In the genomic region with DNA sequence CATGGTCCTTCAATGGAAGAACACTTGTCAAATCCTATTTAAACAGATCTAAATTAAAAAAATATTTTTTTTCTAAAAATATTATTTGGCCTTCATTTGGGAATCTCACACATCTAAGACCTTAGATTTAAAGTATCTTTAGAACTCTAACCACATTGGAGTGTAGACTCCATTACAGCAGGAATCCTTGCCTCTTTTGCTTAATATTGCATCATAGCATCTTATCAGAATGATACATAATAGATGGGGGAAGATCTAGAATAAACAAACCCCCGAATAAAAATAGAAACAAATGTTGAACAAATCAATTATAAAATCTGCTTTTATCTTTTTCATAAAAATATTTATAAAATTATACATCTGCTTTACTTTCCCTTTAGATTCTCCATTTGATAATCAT, we compare ENCODE assay signal across 22 cellular contexts. TPM values are rescaled to one million over a fixed set of nuclear protein-coding genes. Genes with fewer than 3 reads are reported as not detected.
DNase-seq lines count a peak whose midpoint lies in the region; ATAC-seq and TF ChIP-seq lines count a peak whose summit lies in the region.
"Had no signal": no experiment of that assay in that cellular context is flagged by ENCODE, and none has a peak within 500 bp of the region (broad histone marks: within the 10 kb centered on the region; RNA-seq: fewer than 3 reads in every experiment).

No MANE protein-coding gene starts in this region.

- H2BK15ac ChIP-seq in IMR-90 (ENCODE audit: low read depth, low read length), result no peak overlapping the region

- H2BK20ac ChIP-seq in IMR-90 (ENCODE audit: low read depth, low read length), result no peak overlapping the region

- peaks cover 3% of the 10 kb centered on the region for H3K9me3 Mint-ChIP-seq in activated T-cell treated with anti-CD3 and anti-CD28 coated beads, Interleukin-2, amount 50 U/mL, for 4 hours
- H3K9me3 Mint-ChIP-seq in central memory CD8-positive, alpha-beta T cell, result no peaks in the 10 kb centered on the region
- H3K9me3 Mint-ChIP-seq: activated B cell treated with CpG ODN at 0.5 μM for 24 hours had no signal

- no peak for TF ChIP-seq CTCF in IMR-90 (conservative IDR thresholded peaks at IDR 0.05; ENCODE audit: low read depth, low read length)
- no peak for TF ChIP-seq CTCF in sigmoid colon (IDR thresholded peaks at IDR 0.05)

- no peak overlapping the region for H2BK5ac ChIP-seq in IMR-90 (ENCODE audit: low read depth, low read length, poor library complexity, severe bottlenecking)

- H2AK9ac ChIP-seq in IMR-90 (replicated peaks; ENCODE audit: low read depth, low read length, poor library complexity), result no peak overlapping the region

- H4K5ac ChIP-seq in IMR-90 (ENCODE audit: low read depth, low read length), result no peak overlapping the region

- peaks cover 12 to 34% of the 10 kb centered on the region in 2 experiments; a peak in 3 of 4 replicates for H3K79me1 ChIP-seq in IMR-90 (ENCODE audit: low read depth in 1 of 2, low read length in 2 of 2)

- TF ChIP-seq RAD21 in IMR-90 (IDR thresholded peaks at IDR 0.05; ENCODE audit: low read length), result no peak

- no peak overlapping the region for H4K91ac ChIP-seq in IMR-90 (ENCODE audit: insufficient read depth, low read depth, low read length)

- H3K4me1 ChIP-seq in IMR-90 (ENCODE audit: control insufficient read depth, insufficient read depth, low read length) (0 out of 2 replicates have a peak, but pooled peaks cover 1% of the 10 kb centered on the region), sigmoid colon (peaks cover 0 to 61% (median 41%) of the 10 kb centered on the region in 4 donors)
- H3K4me1 ChIP-seq: uterus had no signal

- H2AFZ ChIP-seq in IMR-90 (replicated peaks; ENCODE audit: low read length, poor library complexity), result no peak overlapping the region

- H3K27me3 ChIP-seq in IMR-90 (ENCODE audit: control insufficient read depth, insufficient read depth, low read length) (no peaks in the 10 kb centered on the region), sigmoid colon (no peaks in the 10 kb centered on the region)
- H3K27me3 ChIP-seq: neutrophil, right atrium auricular region, uterus had no signal

- H3K27ac ChIP-seq in IMR-90 (ENCODE audit: insufficient read depth, low read length), result no peak overlapping the region
- H3K27ac ChIP-seq in sigmoid colon, result peak overlapping the region in 3 of 4 donors; percentile 2 to 89 (median 29)
- H3K27ac ChIP-seq: neutrophil had no signal

- no peak overlapping the region for H3K27ac Mint-ChIP-seq in central memory CD8-positive, alpha-beta T cell (ENCODE audit: low read depth)
- H3K27ac Mint-ChIP-seq: activated B cell treated with CpG ODN at 0.5 μM for 24 hours had no signal

- no peak overlapping the region for H3K4ac ChIP-seq in IMR-90 (ENCODE audit: low read depth, low read length)

- H3K23ac ChIP-seq in IMR-90 (ENCODE audit: low read depth, low read length), result no peak overlapping the region

- H3K9me3 ChIP-seq in IMR-90 (ENCODE audit: control insufficient read depth, insufficient read depth, low read length) (no peaks in the 10 kb centered on the region), sigmoid colon (no peaks in the 10 kb centered on the region)
- H3K9me3 ChIP-seq: Caco-2, neutrophil, right atrium auricular region, uterus had no signal

- no peaks in the 10 kb centered on the region for H3K9me1 ChIP-seq in IMR-90 (ENCODE audit: insufficient read depth, low read length)

- H3K4me1 Mint-ChIP-seq in activated T-cell treated with anti-CD3 and anti-CD28 coated beads, Interleukin-2, amount 50 U/mL, for 4 hours (ENCODE audit: low read depth), result peaks cover 42% of the 10 kb centered on the region
- peaks cover 23% of the 10 kb centered on the region for H3K4me1 Mint-ChIP-seq in central memory CD8-positive, alpha-beta T cell

- no peak for DNase-seq in activated T-cell treated with anti-CD3 and anti-CD28 coated beads, Interleukin-2, amount 50 U/mL, for 4 hours
- DNase-seq in activated T-cell treated with anti-CD3 and anti-CD28 coated beads, Interleukin-2, amount 50 U/mL, for 48 hours, result no peak
- DNase-seq in IMR-90 (no peak), sigmoid colon (no peak), NCI-H187 treated with DMSO at 0.1 percent for 48 hours (lab: John Stamatoyannopoulos, UW) (no peak)
- no peak for DNase-seq in central memory CD8-positive, alpha-beta T cell (ENCODE audit: low spot score in 2 of 2)
- DNase-seq: activated B cell treated with CpG ODN at 0.5 μM for 24 hours; activated CD8-positive, alpha-beta memory T cell treated with anti-CD3 and anti-CD28 coated beads, Interleukin-2, amount 50 U/mL, for 4 hours; Caco-2; caudate nucleus; effector CD4-positive, alpha-beta T cell; GDM1; hypothalamus; mesendoderm; NCI-H2081 treated with DMSO at 0.1 percent for 48 hours; NCI-H524; SIG-M5; uterus had no signal

- no peak overlapping the region for H3K4me2 ChIP-seq in IMR-90 (ENCODE audit: low read depth, low read length)

- no peak overlapping the region for H4K8ac ChIP-seq in IMR-90 (ENCODE audit: low read depth in 2 of 2, low read length in 2 of 2)

- peak overlapping the region; percentile 51 for H3K4me3 Mint-ChIP-seq in activated T-cell treated with anti-CD3 and anti-CD28 coated beads, Interleukin-2, amount 50 U/mL, for 4 hours
- peak overlapping the region; percentile 30 for H3K4me3 Mint-ChIP-seq in central memory CD8-positive, alpha-beta T cell
- H3K4me3 Mint-ChIP-seq: activated B cell treated with CpG ODN at 0.5 μM for 24 hours had no signal

- intact Hi-C loops in IMR-90 (cut with micrococcal nuclease), result no loop called here
- intact Hi-C loops in sigmoid colon (cut with DNase I), result loop anchor here (5.0 kb wide), 2 partner anchors 43 to 633 kb away; no protein-coding TSS in a partner anchor

- TF ChIP-seq POLR2A in IMR-90 (IDR thresholded peaks at IDR 0.05; ENCODE audit: low read depth, low read length), result no peak
- TF ChIP-seq POLR2A in sigmoid colon (IDR thresholded peaks at IDR 0.05), result no peak
- TF ChIP-seq POLR2A in GM18505 (IDR thresholded peaks at IDR 0.05; ENCODE audit: borderline replicate concordance, extremely low read depth, insufficient read depth, insufficient read length), result no peak

- peaks cover 3% of the 10 kb centered on the region for H3K36me3 Mint-ChIP-seq in activated T-cell treated with anti-CD3 and anti-CD28 coated beads, Interleukin-2, amount 50 U/mL, for 4 hours (ENCODE audit: insufficient read depth)
- peaks cover 11% of the 10 kb centered on the region for H3K36me3 Mint-ChIP-seq in central memory CD8-positive, alpha-beta T cell (ENCODE audit: insufficient read depth)

- no peaks in the 10 kb centered on the region for H3K27me3 Mint-ChIP-seq in activated T-cell treated with anti-CD3 and anti-CD28 coated beads, Interleukin-2, amount 50 U/mL, for 4 hours (ENCODE audit: low read depth)
- no peaks in the 10 kb centered on the region for H3K27me3 Mint-ChIP-seq in central memory CD8-positive, alpha-beta T cell
- H3K27me3 Mint-ChIP-seq: activated B cell treated with CpG ODN at 0.5 μM for 24 hours had no signal

- peaks cover 8% of the 10 kb centered on the region; the same call in 1 of the 2 replicates for H4K20me1 ChIP-seq in IMR-90 (ENCODE audit: insufficient read depth, low read length)

- H3K14ac ChIP-seq in IMR-90 (replicated peaks; ENCODE audit: low read depth, low read length), result no peak overlapping the region

- H3K18ac ChIP-seq in IMR-90 (ENCODE audit: low read depth, low read length), result no peak overlapping the region

- CTCF ChIA-PET in IMR-90 (lab: Yijun Ruan, JAX), result no interaction called here

- no peak overlapping the region for H2AK5ac ChIP-seq in IMR-90 (ENCODE audit: low read depth, low read length)

- no peak overlapping the region for H2BK120ac ChIP-seq in IMR-90 (ENCODE audit: low read depth, low read length)

- no peak for ATAC-seq in activated T-cell treated with anti-CD3 and anti-CD28 coated beads, Interleukin-2, amount 50 U/mL, for 4 hours
- ATAC-seq in IMR-90 (ENCODE audit: low read depth), result no peak
- no peak for ATAC-seq in central memory CD8-positive, alpha-beta T cell (replicated peaks; ENCODE audit: extremely low read depth, poor library complexity, severe bottlenecking)
- no peak for ATAC-seq in HG02973 (IDR thresholded peaks at IDR 0.05; ENCODE audit: unreplicated experiment)
- ATAC-seq in GM18505 (IDR thresholded peaks at IDR 0.05; ENCODE audit: unreplicated experiment), result no peak

- in situ Hi-C loops in IMR-90 (cut with MboI; ENCODE audit: low sequenced_read_pairs), result no loop called here

- BruUV-seq in IMR-90 (replicated peaks; lab: Mats Ljungman, UMichigan), result no TSS peak

- H3K4me3 ChIP-seq in IMR-90 (ENCODE audit: insufficient read depth, low read depth, low read length), result no peak overlapping the region
- no peak overlapping the region for H3K4me3 ChIP-seq in sigmoid colon
- H3K4me3 ChIP-seq: right atrium auricular region, uterus had no signal

- no CpG with 5 or more reads among the region's 1 CpG for WGBS in IMR-90 (ENCODE audit: extremely low coverage in 2 of 2, insufficient read length in 1 of 2), 2 experiments
- WGBS in sigmoid colon, 2 donors, result 53 to 61% methylated on average over 1 of the region's 1 CpG

- H3K56ac ChIP-seq in IMR-90 (ENCODE audit: extremely low read depth, insufficient read depth, low read length), result no peak overlapping the region

- dilution Hi-C loops in IMR-90 (cut with HindIII; ENCODE audit: low sequenced_read_pairs, unreplicated experiment), result no loop called here

- H3K36me3 ChIP-seq in IMR-90 (ENCODE audit: control insufficient read depth, insufficient read depth, low read length) (no peaks in the 10 kb centered on the region), sigmoid colon (no peaks in the 10 kb centered on the region)
- H3K36me3 ChIP-seq: neutrophil, right atrium auricular region, uterus had no signal

- POLR2A ChIA-PET in IMR-90 (lab: Charles Lee; ENCODE audit: unreplicated experiment), result no interaction called here

- TF ChIP-seq EP300 in sigmoid colon (IDR thresholded peaks at IDR 0.05), result no peak

- no peak overlapping the region for H3K9ac ChIP-seq in IMR-90 (ENCODE audit: low read depth, low read length)

TF ChIP-seq in IMR-90, 13 proteins besides CTCF, POLR2A, EP300 and RAD21:
- peak; percentile 87 for TF ChIP-seq CEBPB (IDR thresholded peaks at IDR 0.05; ENCODE audit: low read depth, low read length)
- no peak for TF ChIP-seq MXI1 (IDR thresholded peaks at IDR 0.05; ENCODE audit: borderline replicate concordance, low read depth, low read length)

RNA-seq across cellular contexts. Expression of a gene that starts 27.6 kb away (rescaled TPM):
- total RNA-seq in activated T-cell treated with anti-CD3 and anti-CD28 coated beads, Interleukin-2, amount 50 U/mL, for 4 hours, result 10 to 100 TPM; 44.9 to 53.5 (median 46.0) TPM
- 19.7 and 21.9 TPM in 2 replicates for total RNA-seq in IMR-90 (2012; rRNA removed)
- 20.8 and 23.5 TPM in 2 replicates for polyA plus RNA-seq in IMR-90 (2012; rRNA removed)
- polyA plus RNA-seq in IMR-90 (2012; cell fraction: cytosol; rRNA removed), result 8.8 and 15.4 TPM in 2 replicates
- 32.6 and 102 TPM in 2 replicates for polyA plus RNA-seq in IMR-90 (2012; cell fraction: nucleus; rRNA removed; ENCODE audit: low replicate concordance)
- total RNA-seq in sigmoid colon, result 10 to 100 TPM; 42.6 to 54.3 (median 46.1) TPM
- 10 to 100 TPM; 13.2 to 16.4 (median 14.4) TPM for polyA plus RNA-seq in sigmoid colon
